1 cellular context compared by ENCODE assay signal in the genomic region with DNA sequence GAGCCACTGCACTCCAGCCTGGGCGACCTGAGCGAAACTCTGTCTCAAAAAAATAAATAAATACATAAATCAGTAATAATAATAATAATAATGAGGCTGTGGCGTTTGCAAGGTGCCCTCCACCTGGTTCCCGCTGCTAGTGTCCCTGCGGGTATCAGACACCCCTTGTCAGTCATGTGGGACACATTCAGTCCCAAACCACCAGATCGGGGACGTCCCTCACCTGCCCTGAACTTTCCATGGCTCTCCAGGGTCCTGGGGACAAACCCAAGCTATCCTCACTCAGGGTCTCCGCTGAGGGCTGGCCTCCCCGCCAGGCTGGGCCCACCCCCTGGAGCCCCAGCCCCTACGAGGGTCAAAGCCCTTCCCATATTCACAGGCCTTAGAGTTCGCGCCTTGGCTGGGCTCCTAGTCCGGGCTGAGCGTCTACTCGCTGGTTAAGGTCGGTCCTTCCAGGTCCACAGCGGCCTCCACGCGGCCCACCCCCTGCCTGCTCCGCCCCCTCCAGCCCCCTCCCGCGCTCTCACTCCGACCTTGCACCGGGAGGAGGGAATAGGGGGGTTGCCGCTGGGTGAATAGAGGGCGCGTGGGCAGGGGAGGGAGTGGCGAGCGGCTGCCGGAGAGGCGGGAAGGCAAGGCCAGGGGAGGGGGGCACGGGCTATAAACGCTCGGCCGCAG.
TF ChIP-seq lines count a peak whose summit lies in the region.

No MANE protein-coding gene starts in this region.

TF ChIP-seq in WTC11, 78 proteins besides CTCF, POLR2A, EP300 and RAD21 (continued from another document):
- TF ChIP-seq, protein P1, sequence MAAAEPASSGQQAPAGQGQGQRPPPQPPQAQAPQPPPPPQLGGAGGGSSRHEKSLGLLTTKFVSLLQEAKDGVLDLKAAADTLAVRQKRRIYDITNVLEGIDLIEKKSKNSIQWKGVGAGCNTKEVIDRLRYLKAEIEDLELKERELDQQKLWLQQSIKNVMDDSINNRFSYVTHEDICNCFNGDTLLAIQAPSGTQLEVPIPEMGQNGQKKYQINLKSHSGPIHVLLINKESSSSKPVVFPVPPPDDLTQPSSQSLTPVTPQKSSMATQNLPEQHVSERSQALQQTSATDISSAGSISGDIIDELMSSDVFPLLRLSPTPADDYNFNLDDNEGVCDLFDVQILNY (CRISPR knock-in tag; IDR thresholded peaks at IDR 0.05): no peak
- TF ChIP-seq, protein P2, sequence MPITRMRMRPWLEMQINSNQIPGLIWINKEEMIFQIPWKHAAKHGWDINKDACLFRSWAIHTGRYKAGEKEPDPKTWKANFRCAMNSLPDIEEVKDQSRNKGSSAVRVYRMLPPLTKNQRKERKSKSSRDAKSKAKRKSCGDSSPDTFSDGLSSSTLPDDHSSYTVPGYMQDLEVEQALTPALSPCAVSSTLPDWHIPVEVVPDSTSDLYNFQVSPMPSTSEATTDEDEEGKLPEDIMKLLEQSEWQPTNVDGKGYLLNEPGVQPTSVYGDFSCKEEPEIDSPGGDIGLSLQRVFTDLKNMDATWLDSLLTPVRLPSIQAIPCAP (CRISPR knock-in tag; IDR thresholded peaks at IDR 0.05): no peak
- TF ChIP-seq, protein P3, sequence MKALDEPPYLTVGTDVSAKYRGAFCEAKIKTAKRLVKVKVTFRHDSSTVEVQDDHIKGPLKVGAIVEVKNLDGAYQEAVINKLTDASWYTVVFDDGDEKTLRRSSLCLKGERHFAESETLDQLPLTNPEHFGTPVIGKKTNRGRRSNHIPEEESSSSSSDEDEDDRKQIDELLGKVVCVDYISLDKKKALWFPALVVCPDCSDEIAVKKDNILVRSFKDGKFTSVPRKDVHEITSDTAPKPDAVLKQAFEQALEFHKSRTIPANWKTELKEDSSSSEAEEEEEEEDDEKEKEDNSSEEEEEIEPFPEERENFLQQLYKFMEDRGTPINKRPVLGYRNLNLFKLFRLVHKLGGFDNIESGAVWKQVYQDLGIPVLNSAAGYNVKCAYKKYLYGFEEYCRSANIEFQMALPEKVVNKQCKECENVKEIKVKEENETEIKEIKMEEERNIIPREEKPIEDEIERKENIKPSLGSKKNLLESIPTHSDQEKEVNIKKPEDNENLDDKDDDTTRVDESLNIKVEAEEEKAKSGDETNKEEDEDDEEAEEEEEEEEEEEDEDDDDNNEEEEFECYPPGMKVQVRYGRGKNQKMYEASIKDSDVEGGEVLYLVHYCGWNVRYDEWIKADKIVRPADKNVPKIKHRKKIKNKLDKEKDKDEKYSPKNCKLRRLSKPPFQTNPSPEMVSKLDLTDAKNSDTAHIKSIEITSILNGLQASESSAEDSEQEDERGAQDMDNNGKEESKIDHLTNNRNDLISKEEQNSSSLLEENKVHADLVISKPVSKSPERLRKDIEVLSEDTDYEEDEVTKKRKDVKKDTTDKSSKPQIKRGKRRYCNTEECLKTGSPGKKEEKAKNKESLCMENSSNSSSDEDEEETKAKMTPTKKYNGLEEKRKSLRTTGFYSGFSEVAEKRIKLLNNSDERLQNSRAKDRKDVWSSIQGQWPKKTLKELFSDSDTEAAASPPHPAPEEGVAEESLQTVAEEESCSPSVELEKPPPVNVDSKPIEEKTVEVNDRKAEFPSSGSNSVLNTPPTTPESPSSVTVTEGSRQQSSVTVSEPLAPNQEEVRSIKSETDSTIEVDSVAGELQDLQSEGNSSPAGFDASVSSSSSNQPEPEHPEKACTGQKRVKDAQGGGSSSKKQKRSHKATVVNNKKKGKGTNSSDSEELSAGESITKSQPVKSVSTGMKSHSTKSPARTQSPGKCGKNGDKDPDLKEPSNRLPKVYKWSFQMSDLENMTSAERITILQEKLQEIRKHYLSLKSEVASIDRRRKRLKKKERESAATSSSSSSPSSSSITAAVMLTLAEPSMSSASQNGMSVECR (CRISPR knock-in tag; IDR thresholded peaks at IDR 0.05; ENCODE audit: borderline replicate concordance): no peak
- TF ChIP-seq GABPB1 (CRISPR knock-in tag; IDR thresholded peaks at IDR 0.05): no peak
- TF ChIP-seq, protein P4, sequence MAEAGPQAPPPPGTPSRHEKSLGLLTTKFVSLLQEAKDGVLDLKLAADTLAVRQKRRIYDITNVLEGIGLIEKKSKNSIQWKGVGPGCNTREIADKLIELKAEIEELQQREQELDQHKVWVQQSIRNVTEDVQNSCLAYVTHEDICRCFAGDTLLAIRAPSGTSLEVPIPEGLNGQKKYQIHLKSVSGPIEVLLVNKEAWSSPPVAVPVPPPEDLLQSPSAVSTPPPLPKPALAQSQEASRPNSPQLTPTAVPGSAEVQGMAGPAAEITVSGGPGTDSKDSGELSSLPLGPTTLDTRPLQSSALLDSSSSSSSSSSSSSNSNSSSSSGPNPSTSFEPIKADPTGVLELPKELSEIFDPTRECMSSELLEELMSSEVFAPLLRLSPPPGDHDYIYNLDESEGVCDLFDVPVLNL (CRISPR knock-in tag; IDR thresholded peaks at IDR 0.05; ENCODE audit: borderline replicate concordance, low read depth): no peak
